ENCODE assay signal across 8 cellular contexts in the genomic region with DNA sequence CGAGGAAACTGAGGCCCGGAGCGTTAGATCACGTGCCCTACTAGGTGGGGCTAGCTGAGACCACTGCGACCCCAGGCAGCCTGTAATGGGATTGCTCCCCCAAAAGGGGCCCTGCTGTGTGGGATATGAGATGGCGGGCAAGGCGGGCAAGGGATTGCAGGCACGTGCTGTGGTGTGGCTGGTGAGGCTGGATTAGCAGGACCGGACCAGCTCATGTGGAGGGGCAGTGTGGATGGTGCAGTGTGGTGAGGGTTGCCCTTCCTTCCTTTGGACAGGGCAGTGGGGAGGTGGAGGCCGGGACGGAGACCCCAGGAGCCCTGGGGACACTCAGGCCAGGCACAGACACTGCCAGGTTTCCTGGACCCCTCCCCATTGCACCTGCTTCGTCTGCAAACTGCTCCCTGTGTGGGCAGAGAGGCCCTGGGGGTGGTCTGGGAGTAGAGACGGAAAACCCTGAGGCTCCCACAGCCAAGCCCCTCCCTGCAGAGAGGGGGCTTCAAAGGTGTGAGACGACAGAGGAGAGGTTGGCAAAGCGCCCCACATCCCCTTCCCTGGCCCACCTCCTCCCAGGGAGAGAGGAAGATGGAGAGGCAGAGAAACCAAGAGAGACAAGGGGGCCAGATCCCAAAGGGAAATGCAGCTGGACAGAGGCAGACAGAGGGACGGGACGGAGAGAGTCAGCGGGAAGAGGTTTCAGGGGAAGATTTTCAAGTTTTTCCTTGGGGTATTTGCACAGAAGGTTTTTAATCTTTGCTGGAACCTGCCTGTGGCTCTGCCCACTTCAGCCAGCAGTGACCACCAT.
"Had no signal": no experiment of that assay in that cellular context is flagged by ENCODE, and none has a peak within 500 bp of the region (broad histone marks: within the 10 kb centered on the region; RNA-seq: fewer than 3 reads in every experiment).

No MANE protein-coding gene starts in this region.

- DNase-seq: activated gamma-delta T cell; activated T-cell treated with anti-CD3 and anti-CD28 coated beads, Interleukin-2, amount 50 U/mL, for 4 hours; brain microvascular endothelial cell; cerebellar nuclear complex; dermis blood vessel endothelial cell; ovary; T-helper 9 cell had no signal

- H3K4me3 ChIP-seq: left lung, ovary had no signal

- H3K36me3 ChIP-seq: brain microvascular endothelial cell, left lung, ovary had no signal

- H3K27ac ChIP-seq: brain microvascular endothelial cell, left lung, ovary had no signal

- ATAC-seq: left lung had no signal

- H3K27me3 ChIP-seq: ovary had no signal
